24 cellular contexts compared by ENCODE assay signal in genomic region chr6:139602577-139602976, GRCh38.
"Had no signal": no experiment of that assay in that cellular context is flagged by ENCODE, and none has a peak within 500 bp of the region (broad histone marks: within the 10 kb centered on the region; RNA-seq: fewer than 3 reads in every experiment).

No MANE protein-coding gene starts in this region.

- DNase-seq: activated CD4-positive, alpha-beta T cell treated with anti-CD3 and anti-CD28 coated beads, Interleukin-2, amount 10 ng/mL, durations not matched to agents 7 days and 5 days; activated CD4-positive, CD25-positive, alpha-beta regulatory T cell treated with anti-CD3 and anti-CD28 coated beads, Interleukin-2, amount 50 U/mL, for 72 hours; activated CD8-positive, alpha-beta memory T cell treated with anti-CD3 and anti-CD28 coated beads, Interleukin-2, amount 10 ng/mL, durations not matched to agents 7 days and 5 days; activated CD8-positive, alpha-beta T cell treated with anti-CD3 and anti-CD28 coated beads for 36 hours; activated gamma-delta T cell treated with Interleukin-2 at 50 U/mL for 16 hours; activated T-cell treated with anti-CD3 and anti-CD28 coated beads for 4 hours; adrenal gland; colonic mucosa; dorsolateral prefrontal cortex; foreskin keratinocyte; kidney glomerular epithelial cell; left ventricle myocardium superior; mammary epithelial cell; mucosa of descending colon; stimulated activated CD4-positive, alpha-beta T cell treated with anti-CD3 and anti-CD28 coated beads, Interleukin-4, amount 100 ng/mL, for 24 hours; stimulated activated naive CD4-positive, alpha-beta T cell treated with Interleukin-2 at 50 U/mL for 16 hours; WERI-Rb-1 had no signal

- H3K27ac ChIP-seq: adrenal gland, colonic mucosa, dorsolateral prefrontal cortex, epithelial cell of prostate, foreskin keratinocyte, prostate gland, right atrium auricular region, WERI-Rb-1 had no signal

- H3K9me3 ChIP-seq: adrenal gland, colonic mucosa, mucosa of descending colon, prostate gland, right atrium auricular region had no signal

- H3K36me3 ChIP-seq: adrenal gland, colonic mucosa, prostate gland, right atrium auricular region, WERI-Rb-1 had no signal

- H3K4me1 Mint-ChIP-seq: activated naive CD4-positive, alpha-beta T cell treated with anti-CD3 and anti-CD28 coated beads, Interleukin-2, amount 50 U/mL, for 24 hours had no signal

- H3K4me3 ChIP-seq: adrenal gland, colonic mucosa, dorsolateral prefrontal cortex, mucosa of descending colon, prostate gland, right atrium auricular region had no signal

- H3K4me3 Mint-ChIP-seq: activated CD4-positive, alpha-beta T cell treated with anti-CD3 and anti-CD28 coated beads, Interleukin-2, amount 10 ng/mL, durations not matched to agents 7 days and 5 days; activated CD8-positive, alpha-beta memory T cell treated with anti-CD3 and anti-CD28 coated beads, Interleukin-2, amount 10 ng/mL, durations not matched to agents 7 days and 5 days; activated CD8-positive, alpha-beta T cell treated with anti-CD3 and anti-CD28 coated beads for 36 hours; activated naive CD4-positive, alpha-beta T cell treated with anti-CD3 and anti-CD28 coated beads, Interleukin-2, amount 50 U/mL, for 24 hours; activated T-helper 1 cell treated with anti-CD3 and anti-CD28 coated beads, Interleukin-12 subunit alpha, Interleukin-12 subunit beta, Interleukin-2, Interleukin-4 antibody, amounts not matched to agents 30 ng/mL and 10 ng/mL and 1 ng/mL, durations not matched to agents 14 hours and 24 hours and 36 hours; T-helper 2 cell treated with Interferon-gamma antibody and Interleukin-4, amounts not matched to agents 5 μg/mL and 100 μg/mL, for 36 hours had no signal

- H3K36me3 Mint-ChIP-seq: activated naive CD4-positive, alpha-beta T cell treated with anti-CD3 and anti-CD28 coated beads, Interleukin-2, amount 50 U/mL, for 24 hours had no signal

- H3K27me3 ChIP-seq: adrenal gland, colonic mucosa, dorsolateral prefrontal cortex, foreskin keratinocyte, right atrium auricular region had no signal

- H3K27ac Mint-ChIP-seq: activated CD4-positive, alpha-beta T cell treated with anti-CD3 and anti-CD28 coated beads, Interleukin-2, amount 10 ng/mL, durations not matched to agents 7 days and 5 days; activated CD8-positive, alpha-beta memory T cell treated with anti-CD3 and anti-CD28 coated beads, Interleukin-2, amount 10 ng/mL, durations not matched to agents 7 days and 5 days; activated CD8-positive, alpha-beta T cell treated with anti-CD3 and anti-CD28 coated beads for 36 hours; activated naive CD4-positive, alpha-beta T cell treated with anti-CD3 and anti-CD28 coated beads, Interleukin-2, amount 50 U/mL, for 24 hours; activated T-helper 1 cell treated with anti-CD3 and anti-CD28 coated beads, Interleukin-12 subunit alpha, Interleukin-12 subunit beta, Interleukin-2, Interleukin-4 antibody, amounts not matched to agents 30 ng/mL and 10 ng/mL and 1 ng/mL, durations not matched to agents 14 hours and 24 hours and 36 hours; T-helper 2 cell treated with Interferon-gamma antibody and Interleukin-4, amounts not matched to agents 5 μg/mL and 100 μg/mL, for 36 hours had no signal

- ATAC-seq: activated CD8-positive, alpha-beta memory T cell treated with anti-CD3 and anti-CD28 coated beads, Interleukin-2, amount 10 ng/mL, durations not matched to agents 7 days and 5 days; activated CD8-positive, alpha-beta T cell treated with anti-CD3 and anti-CD28 coated beads for 36 hours; foreskin keratinocyte; left ventricle myocardium superior; mucosa of descending colon; SK-N-SH treated with all-trans-retinoic acid at 6 μM for 48 hours had no signal

- H3K9me3 Mint-ChIP-seq: activated CD4-positive, alpha-beta T cell treated with anti-CD3 and anti-CD28 coated beads, Interleukin-2, amount 10 ng/mL, durations not matched to agents 7 days and 5 days; activated CD8-positive, alpha-beta T cell treated with anti-CD3 and anti-CD28 coated beads for 36 hours; activated naive CD4-positive, alpha-beta T cell treated with anti-CD3 and anti-CD28 coated beads, Interleukin-2, amount 50 U/mL, for 24 hours; activated T-helper 1 cell treated with anti-CD3 and anti-CD28 coated beads, Interleukin-12 subunit alpha, Interleukin-12 subunit beta, Interleukin-2, Interleukin-4 antibody, amounts not matched to agents 30 ng/mL and 10 ng/mL and 1 ng/mL, durations not matched to agents 14 hours and 24 hours and 36 hours; T-helper 2 cell treated with Interferon-gamma antibody and Interleukin-4, amounts not matched to agents 5 μg/mL and 100 μg/mL, for 36 hours had no signal

- H3K27me3 Mint-ChIP-seq: activated CD4-positive, alpha-beta T cell treated with anti-CD3 and anti-CD28 coated beads, Interleukin-2, amount 10 ng/mL, durations not matched to agents 7 days and 5 days; activated CD8-positive, alpha-beta memory T cell treated with anti-CD3 and anti-CD28 coated beads, Interleukin-2, amount 10 ng/mL, durations not matched to agents 7 days and 5 days had no signal
